In the genomic region with DNA sequence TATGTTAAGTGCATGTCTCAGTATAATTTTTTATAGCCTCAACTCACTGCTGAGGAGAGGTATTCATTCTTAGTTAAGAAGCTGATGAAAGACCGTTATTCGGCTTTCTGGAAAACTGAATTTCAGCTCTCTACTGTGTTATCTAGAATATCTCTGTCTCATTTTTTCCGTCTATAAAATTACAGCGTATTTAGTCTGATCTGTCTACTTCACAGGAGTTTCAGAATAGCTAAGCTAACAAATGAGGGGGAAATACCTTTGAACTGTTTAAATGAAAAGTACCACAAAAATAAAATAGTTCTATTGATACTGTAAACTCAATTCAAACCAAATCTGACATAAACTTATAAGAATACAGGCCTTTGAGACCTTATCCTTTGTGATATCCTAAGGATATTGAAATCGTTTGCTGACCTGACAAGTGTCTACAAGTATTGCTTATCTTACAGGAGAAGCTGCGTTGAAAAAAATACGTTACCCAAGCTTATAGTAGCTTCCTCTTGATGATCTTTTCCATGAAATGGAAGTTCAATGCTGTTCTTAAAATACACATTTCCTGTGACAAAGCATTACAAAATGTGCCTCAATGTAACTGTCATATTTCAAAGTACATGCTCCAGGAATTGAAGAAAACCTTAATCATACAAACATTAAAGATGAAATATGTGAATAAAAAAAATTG, we compare ENCODE assay signal across 11 cellular contexts.
A peak's percentile ranks its signal among the peaks of the same experiment; 100 is the strongest.
DNase-seq lines count a peak whose midpoint lies in the region; ATAC-seq and TF ChIP-seq lines count a peak whose summit lies in the region.
"Had no signal": no experiment of that assay in that cellular context is flagged by ENCODE, and none has a peak within 500 bp of the region (broad histone marks: within the 10 kb centered on the region; RNA-seq: fewer than 3 reads in every experiment).

No MANE protein-coding gene starts in this region.

- TF ChIP-seq POLR2A in spleen (IDR thresholded peaks at IDR 0.05): no peak

- H3K4me3 ChIP-seq in spleen: peak overlapping the region in 1 of 8 donors; percentile 44
- H3K4me3 ChIP-seq in MG63: no peak overlapping the region

- peaks cover 0 to 5% (median under 1%) of the 10 kb centered on the region in 6 donors for H3K36me3 ChIP-seq in spleen
- no peaks in the 10 kb centered on the region; the same call in 1 of the 2 replicates for H3K36me3 ChIP-seq in MG63

- peaks cover 15% of the 10 kb centered on the region for H3K36me3 Mint-ChIP-seq in activated CD4-positive, alpha-beta T cell treated with anti-CD3 and anti-CD28 coated beads, Interleukin-2, amount 10 ng/mL, durations not matched to agents 7 days and 5 days (ENCODE audit: low read depth)
- H3K36me3 Mint-ChIP-seq in activated CD4-positive, alpha-beta memory T cell treated with anti-CD3 and anti-CD28 coated beads, Interleukin-2, amount 10 ng/mL, durations not matched to agents 7 days and 5 days (ENCODE audit: low read depth): peaks cover 51% of the 10 kb centered on the region

- peak; percentile 37 for ATAC-seq in HG03342 (IDR thresholded peaks at IDR 0.05; ENCODE audit: unreplicated experiment)
- ATAC-seq in HG03196 (IDR thresholded peaks at IDR 0.05; ENCODE audit: unreplicated experiment): no peak

- H3K27me3 ChIP-seq in spleen (replicated peaks in 1 of 7) (no peaks in the 10 kb centered on the region), MG63 (no peaks in the 10 kb centered on the region)

- CTCF ChIA-PET in activated CD4-positive, alpha-beta T cell treated with anti-CD3 and anti-CD28 coated beads, Interleukin-2, amount 10 ng/mL, durations not matched to agents 7 days and 5 days (lab: Charles Lee): interaction anchor here (0.8 to 2.2 kb wide), 6 partner anchors 10 to 105 kb away, joined by 3 to 9 read pairs (median 4); a partner anchor contains a TSS
- CTCF ChIA-PET in activated CD4-positive, alpha-beta memory T cell treated with anti-CD3 and anti-CD28 coated beads, Interleukin-2, amount 10 ng/mL, durations not matched to agents 7 days and 5 days (lab: Charles Lee): interaction anchor here (1.2 to 2.9 kb wide), 4 partner anchors 13 to 105 kb away, joined by 3 to 13 read pairs (median 6); a partner anchor contains a TSS

- peak overlapping the region; percentile 86 for H3K27ac Mint-ChIP-seq in activated CD4-positive, alpha-beta T cell treated with anti-CD3 and anti-CD28 coated beads, Interleukin-2, amount 10 ng/mL, durations not matched to agents 7 days and 5 days
- H3K27ac Mint-ChIP-seq in activated CD4-positive, alpha-beta memory T cell treated with anti-CD3 and anti-CD28 coated beads, Interleukin-2, amount 10 ng/mL, durations not matched to agents 7 days and 5 days: peak overlapping the region; percentile 92

- peak overlapping the region; percentile 35 for H3K4me3 Mint-ChIP-seq in activated CD4-positive, alpha-beta T cell treated with anti-CD3 and anti-CD28 coated beads, Interleukin-2, amount 10 ng/mL, durations not matched to agents 7 days and 5 days
- peak overlapping the region; percentile 50 for H3K4me3 Mint-ChIP-seq in activated CD4-positive, alpha-beta memory T cell treated with anti-CD3 and anti-CD28 coated beads, Interleukin-2, amount 10 ng/mL, durations not matched to agents 7 days and 5 days

- intact Hi-C loops in spleen (cut with DNase I; ENCODE audit: low total_unique reads): no loop called here

- TF ChIP-seq CTCF in spleen (IDR thresholded peaks at IDR 0.05 in 8 of 11, conservative IDR thresholded peaks at IDR 0.05 in 3 of 11): no peak

- peaks cover 61% of the 10 kb centered on the region for H3K4me1 Mint-ChIP-seq in activated CD4-positive, alpha-beta T cell treated with anti-CD3 and anti-CD28 coated beads, Interleukin-2, amount 10 ng/mL, durations not matched to agents 7 days and 5 days
- H3K4me1 Mint-ChIP-seq in activated CD4-positive, alpha-beta memory T cell treated with anti-CD3 and anti-CD28 coated beads, Interleukin-2, amount 10 ng/mL, durations not matched to agents 7 days and 5 days: peaks cover 77% of the 10 kb centered on the region

- no peak for DNase-seq in activated CD4-positive, alpha-beta T cell treated with anti-CD3 and anti-CD28 coated beads, Interleukin-2, amount 10 ng/mL, durations not matched to agents 7 days and 5 days
- no peak for DNase-seq in activated CD4-positive, alpha-beta T cell treated with anti-CD3 and anti-CD28 coated beads, Interleukin-2, amount 50 U/mL, for 1 hour
- no peak for DNase-seq in activated CD4-positive, alpha-beta memory T cell treated with anti-CD3 and anti-CD28 coated beads, Interleukin-2, amount 10 ng/mL, durations not matched to agents 7 days and 5 days
- DNase-seq in spleen (no peak), NCI-H1092 (lab: John Stamatoyannopoulos, UW) (no peak), MG63 (no peak)
- DNase-seq: activated CD4-positive, alpha-beta T cell treated with anti-CD3 and anti-CD28 coated beads, Interleukin-2, amount 50 U/mL, for 4 hours; glutamatergic neuron; stimulated activated CD4-positive, alpha-beta T cell treated with anti-CD3 and anti-CD28 coated beads, Interleukin-1b, Interleukin-23, amount 100 ng/mL, for 48 hours had no signal

- peaks cover 6% of the 10 kb centered on the region for H3K9me3 Mint-ChIP-seq in activated CD4-positive, alpha-beta T cell treated with anti-CD3 and anti-CD28 coated beads, Interleukin-2, amount 10 ng/mL, durations not matched to agents 7 days and 5 days
- H3K9me3 Mint-ChIP-seq in activated CD4-positive, alpha-beta memory T cell treated with anti-CD3 and anti-CD28 coated beads, Interleukin-2, amount 10 ng/mL, durations not matched to agents 7 days and 5 days: no peaks in the 10 kb centered on the region

- H3K27ac ChIP-seq in spleen: peak overlapping the region in 7 of 8 donors; percentile 4 to 84 (median 74)

- no peaks in the 10 kb centered on the region for H3K27me3 Mint-ChIP-seq in activated CD4-positive, alpha-beta T cell treated with anti-CD3 and anti-CD28 coated beads, Interleukin-2, amount 10 ng/mL, durations not matched to agents 7 days and 5 days
- no peaks in the 10 kb centered on the region for H3K27me3 Mint-ChIP-seq in activated CD4-positive, alpha-beta memory T cell treated with anti-CD3 and anti-CD28 coated beads, Interleukin-2, amount 10 ng/mL, durations not matched to agents 7 days and 5 days

- POLR2A ChIA-PET in activated CD4-positive, alpha-beta T cell treated with anti-CD3 and anti-CD28 coated beads, Interleukin-2, amount 10 ng/mL, durations not matched to agents 7 days and 5 days (lab: Charles Lee): no interaction called here
- POLR2A ChIA-PET in activated CD4-positive, alpha-beta memory T cell treated with anti-CD3 and anti-CD28 coated beads, Interleukin-2, amount 10 ng/mL, durations not matched to agents 7 days and 5 days (lab: Charles Lee): interaction anchor here (0.8 to 2.5 kb wide), 14 partner anchors 11 to 104 kb away, joined by 3 to 50 read pairs (median 5); a partner anchor contains a TSS

- 32 to 40% (median 37%) methylated on average over 7 of the region's 7 CpGs for WGBS in spleen, 5 donors

- H3K9me3 ChIP-seq in spleen (no peaks in the 10 kb centered on the region), MG63 (no peaks in the 10 kb centered on the region)

- peaks cover 0 to 73% (median 23%) of the 10 kb centered on the region in 6 donors for H3K4me1 ChIP-seq in spleen
